Comparison of ENCODE assay signal across 8 cellular contexts in the genomic region with DNA sequence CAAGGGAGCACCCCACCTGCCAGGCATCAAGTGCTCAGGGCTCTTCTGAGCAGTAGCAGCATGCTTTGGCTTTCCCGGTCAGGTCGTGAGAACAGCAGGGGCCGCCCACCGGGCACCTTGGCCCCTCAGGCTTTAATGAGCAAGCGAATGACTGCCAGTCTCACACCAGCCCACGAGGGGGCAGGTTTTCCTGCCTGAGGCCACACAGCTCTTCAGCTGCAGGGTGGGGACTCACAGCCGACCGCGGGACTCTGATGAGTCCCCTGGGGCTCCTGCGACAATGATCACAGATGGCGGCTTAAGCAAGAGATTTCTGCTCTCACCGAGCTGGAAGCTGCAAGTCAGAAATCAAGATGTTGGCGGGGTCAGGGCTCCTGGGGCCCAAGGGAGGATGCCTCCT. TPM values are rescaled to one million over a fixed set of nuclear protein-coding genes. Genes with fewer than 3 reads are reported as not detected.
DNase-seq lines count a peak whose midpoint lies in the region; ATAC-seq and TF ChIP-seq lines count a peak whose summit lies in the region.

No MANE protein-coding gene starts in this region.

- peak; percentile 70 for TF ChIP-seq CTCF in astrocyte of the spinal cord (IDR thresholded peaks at IDR 0.05; ENCODE audit: low read depth, low read length)
- TF ChIP-seq CTCF in neural crest cell (conservative IDR thresholded peaks at IDR 0.05) = peak; percentile 72

- H3K27ac ChIP-seq in CD8-positive, alpha-beta memory T cell (ENCODE audit: low read depth, low read length) = no peak overlapping the region

- H3K4me3 ChIP-seq in astrocyte of the spinal cord (ENCODE audit: low read depth, low read length) = no peak overlapping the region
- H3K4me3 ChIP-seq in CD8-positive, alpha-beta memory T cell (ENCODE audit: low read length) = no peak overlapping the region

- POLR2A ChIA-PET in CD8-positive, alpha-beta memory T cell (lab: Charles Lee) = no interaction called here

- in situ Hi-C loops in astrocyte of the spinal cord (cut with HindIII; ENCODE audit: low sequenced_read_pairs) = no loop called here

- DNase-seq in activated T-cell treated with anti-CD3 and anti-CD28 coated beads, Interleukin-2, amount 50 U/mL, for 48 hours = peak; percentile 35 to 43
- DNase-seq in activated T-cell treated with anti-CD3 and anti-CD28 coated beads, Interleukin-2, amount 50 U/mL, for 24 hours = no peak
- DNase-seq in NCI-H1105 treated with DMSO at 0.1 percent for 48 hours (lab: John Stamatoyannopoulos, UW) (peak; percentile 70), astrocyte of the spinal cord (ENCODE audit: low read depth, low spot score) (peak; percentile 9), neural crest cell (ENCODE audit: low read depth, low spot score) (peak; percentile 60)
- no peak for DNase-seq in CD8-positive, alpha-beta memory T cell

- no peaks in the 10 kb centered on the region for H3K4me1 Mint-ChIP-seq in activated T-cell treated with anti-CD3 and anti-CD28 coated beads, Interleukin-2, amount 50 U/mL, for 24 hours (ENCODE audit: low read depth)
- H3K4me1 Mint-ChIP-seq in neural crest cell = peaks cover 21% of the 10 kb centered on the region
- H3K4me1 Mint-ChIP-seq in CD8-positive, alpha-beta memory T cell = no peaks in the 10 kb centered on the region

- H3K36me3 Mint-ChIP-seq in activated T-cell treated with anti-CD3 and anti-CD28 coated beads, Interleukin-2, amount 50 U/mL, for 24 hours (ENCODE audit: low read depth) = no peaks in the 10 kb centered on the region
- no peaks in the 10 kb centered on the region for H3K36me3 Mint-ChIP-seq in neural crest cell (ENCODE audit: low read depth)
- H3K36me3 Mint-ChIP-seq in CD8-positive, alpha-beta memory T cell = peaks cover 0 to 2% (median 0%) of the 10 kb centered on the region in 3 donors

- CTCF ChIA-PET in CD8-positive, alpha-beta memory T cell (lab: Charles Lee) = no interaction called here

- no peaks in the 10 kb centered on the region for H3K4me1 ChIP-seq in CD8-positive, alpha-beta memory T cell (ENCODE audit: insufficient read depth, low read length)

- H3K27me3 Mint-ChIP-seq in activated T-cell treated with anti-CD3 and anti-CD28 coated beads, Interleukin-2, amount 50 U/mL, for 24 hours = peaks cover 57% of the 10 kb centered on the region
- H3K27me3 Mint-ChIP-seq in neural crest cell (ENCODE audit: low read depth) = peaks cover 72% of the 10 kb centered on the region
- peaks cover 18 to 37% of the 10 kb centered on the region in 2 donors for H3K27me3 Mint-ChIP-seq in CD8-positive, alpha-beta memory T cell

- H3K9me3 ChIP-seq in CD8-positive, alpha-beta memory T cell (ENCODE audit: low read length) = no peaks in the 10 kb centered on the region

- H3K9me3 Mint-ChIP-seq in activated T-cell treated with anti-CD3 and anti-CD28 coated beads, Interleukin-2, amount 50 U/mL, for 24 hours = no peaks in the 10 kb centered on the region
- no peaks in the 10 kb centered on the region for H3K9me3 Mint-ChIP-seq in neural crest cell
- H3K9me3 Mint-ChIP-seq in CD8-positive, alpha-beta memory T cell = peaks cover 0 to 2% (median 0%) of the 10 kb centered on the region in 5 donors

- H3K27me3 ChIP-seq in CD8-positive, alpha-beta memory T cell (ENCODE audit: insufficient read depth, low read length, poor library complexity, severe bottlenecking) = peaks cover 9% of the 10 kb centered on the region

- no peak overlapping the region for H3K27ac Mint-ChIP-seq in activated T-cell treated with anti-CD3 and anti-CD28 coated beads, Interleukin-2, amount 50 U/mL, for 24 hours
- H3K27ac Mint-ChIP-seq in neural crest cell (ENCODE audit: unreplicated experiment) = no peak overlapping the region
- no peak overlapping the region for H3K27ac Mint-ChIP-seq in CD8-positive, alpha-beta memory T cell

- no peak overlapping the region for H3K4me3 Mint-ChIP-seq in activated T-cell treated with anti-CD3 and anti-CD28 coated beads, Interleukin-2, amount 50 U/mL, for 24 hours
- no peak overlapping the region for H3K4me3 Mint-ChIP-seq in neural crest cell
- no peak overlapping the region for H3K4me3 Mint-ChIP-seq in CD8-positive, alpha-beta memory T cell

- no peak for ATAC-seq in GM21360 (IDR thresholded peaks at IDR 0.05; ENCODE audit: unreplicated experiment)
- no peak for ATAC-seq in GM19467 (IDR thresholded peaks at IDR 0.05; ENCODE audit: unreplicated experiment)

- no peaks in the 10 kb centered on the region for H3K36me3 ChIP-seq in CD8-positive, alpha-beta memory T cell (ENCODE audit: insufficient read depth, low read length)

RNA-seq across cellular contexts. Expression of gene FGF19, which starts 14.3 kb away (rescaled TPM):
- total RNA-seq in neural crest cell = 0.21 and 0.34 TPM in 2 replicates
- total RNA-seq in CD8-positive, alpha-beta memory T cell = not detected
- polyA plus RNA-seq in CD8-positive, alpha-beta memory T cell = not detected

RNA-seq across cellular contexts. Expression of gene LTO1, which starts 43.0 kb away (rescaled TPM):
- 24.7 and 26.6 TPM in 2 replicates for total RNA-seq in neural crest cell
- 10 to 100 TPM; 24.8 to 25.0 TPM for total RNA-seq in CD8-positive, alpha-beta memory T cell
- polyA plus RNA-seq in CD8-positive, alpha-beta memory T cell = 15.8 TPM

RNA-seq across cellular contexts. Expression of gene FGF4, which starts 57.0 kb away (rescaled TPM):
- not detected in 2 replicates for total RNA-seq in neural crest cell
- not detected for total RNA-seq in CD8-positive, alpha-beta memory T cell
- polyA plus RNA-seq in CD8-positive, alpha-beta memory T cell = not detected

Comparison
In these comparisons a context has a peak if more than half of its experiments do, and no peak if none do; other contexts are left out.
1. DNase-seq: peak in activated T-cell treated with anti-CD3 and anti-CD28 coated beads, Interleukin-2, amount 50 U/mL, for 48 hours (2 of 2), NCI-H1105 treated with DMSO at 0.1 percent for 48 hours (single experiment), astrocyte of the spinal cord (single experiment) and neural crest cell (single experiment); none in activated T-cell treated with anti-CD3 and anti-CD28 coated beads, Interleukin-2, amount 50 U/mL, for 24 hours (single experiment) and CD8-positive, alpha-beta memory T cell (0 of 5).